ENCODE assay signal across 16 cellular contexts in genomic region chr15:77864211-77865105, GRCh38.
DNase-seq lines count a peak whose midpoint lies in the region; ATAC-seq lines count a peak whose summit lies in the region.
"Had no signal": no experiment of that assay in that cellular context is flagged by ENCODE, and none has a peak within 500 bp of the region (broad histone marks: within the 10 kb centered on the region; RNA-seq: fewer than 3 reads in every experiment).

No MANE protein-coding gene starts in this region.

- H3K4me1 ChIP-seq in mesendoderm (ENCODE audit: control insufficient read depth, low read depth, low read length) = peaks cover 2% of the 10 kb centered on the region
- H3K4me1 ChIP-seq: breast epithelium, esophagus muscularis mucosa, SJSA1 had no signal

- no peak overlapping the region for H2BK15ac ChIP-seq in mesendoderm (replicated peaks; ENCODE audit: low read depth)

- no peaks in the 10 kb centered on the region for H3K27me3 ChIP-seq in mesendoderm (ENCODE audit: insufficient read depth, low read length, poor library complexity)
- H3K27me3 ChIP-seq: breast epithelium, SJSA1 had no signal

- no peaks in the 10 kb centered on the region for H3K79me2 ChIP-seq in mesendoderm (ENCODE audit: control insufficient read depth, insufficient read depth, low read length)

- no peak overlapping the region for H3K4me3 ChIP-seq in mesendoderm (ENCODE audit: low read length)
- H3K4me3 ChIP-seq: breast epithelium, esophagus muscularis mucosa, SJSA1 had no signal

- no peak overlapping the region for H4K8ac ChIP-seq in mesendoderm (ENCODE audit: low read depth, low read length)

- no peak overlapping the region for H2BK5ac ChIP-seq in mesendoderm (ENCODE audit: low read length)

- H4K5ac ChIP-seq in mesendoderm (ENCODE audit: low read length) = no peak overlapping the region

- no peak overlapping the region for H2AK5ac ChIP-seq in mesendoderm (ENCODE audit: low read length)

- no peaks in the 10 kb centered on the region for H3K79me1 ChIP-seq in mesendoderm (ENCODE audit: low read length)

- no peak overlapping the region for H3K9ac ChIP-seq in mesendoderm (ENCODE audit: low read length)

- ATAC-seq in GM21825 (IDR thresholded peaks at IDR 0.05; ENCODE audit: unreplicated experiment) (no peak), GM19467 (IDR thresholded peaks at IDR 0.05; ENCODE audit: unreplicated experiment) (no peak)

- no peak overlapping the region for H3K18ac ChIP-seq in mesendoderm (ENCODE audit: low read length)

- H3K23ac ChIP-seq in mesendoderm (ENCODE audit: low read length) = no peak overlapping the region

- no peaks in the 10 kb centered on the region for H3K36me3 ChIP-seq in mesendoderm (ENCODE audit: control insufficient read depth, insufficient read depth, low read length)
- H3K36me3 ChIP-seq: breast epithelium, esophagus muscularis mucosa, SJSA1 had no signal

- no peak overlapping the region for H2BK120ac ChIP-seq in mesendoderm (ENCODE audit: low read depth, low read length)

- DNase-seq in DMS53 (lab: John Stamatoyannopoulos, UW) (peak; percentile 67), M059J (ENCODE audit: low read depth) (peak; percentile 31), ecto neural progenitor cell (ENCODE audit: low spot score) (peak; percentile 50), mesendoderm (peak; percentile 52), NCI-H1092 treated with DMSO at 0.1 percent for 48 hours (lab: John Stamatoyannopoulos, UW) (no peak), HK-2 (ENCODE audit: unreplicated experiment) (no peak)
- DNase-seq: ACHN; NCI-H187 treated with DMSO at 0.1 percent for 48 hours; NCI-H510A; stimulated activated CD4-positive, alpha-beta T cell treated with anti-CD3 and anti-CD28 coated beads, Interleukin-15, amount 100 ng/mL, for 24 hours; stimulated activated naive CD4-positive, alpha-beta T cell had no signal

- H3K56ac ChIP-seq in mesendoderm (ENCODE audit: low read length) = no peak overlapping the region

- no peak overlapping the region for H3K27ac ChIP-seq in mesendoderm (ENCODE audit: low read depth, low read length)
- H3K27ac ChIP-seq: breast epithelium, esophagus muscularis mucosa, SJSA1 had no signal

- H3K4me2 ChIP-seq in mesendoderm (ENCODE audit: low read length) = no peak overlapping the region

- WGBS in mesendoderm (ENCODE audit: extremely low coverage, insufficient coverage, low lambda C conversion rate) = no CpG with 5 or more reads among the region's 21 CpGs

- H3K4ac ChIP-seq in mesendoderm (ENCODE audit: low read depth, low read length) = no peak overlapping the region

Comparison
In these comparisons a context has a peak if more than half of its experiments do, and no peak if none do; other contexts are left out.
1. DNase-seq: peak in DMS53 (single experiment), M059J (single experiment), ecto neural progenitor cell (single experiment) and mesendoderm (single experiment); none in NCI-H1092 treated with DMSO at 0.1 percent for 48 hours (single experiment) and HK-2 (single experiment).